Comparison of ENCODE assay signal across 7 cellular contexts in genomic region chr10:103712898-103713498, GRCh38.
DNase-seq lines count a peak whose midpoint lies in the region; ATAC-seq and TF ChIP-seq lines count a peak whose summit lies in the region.

No MANE protein-coding gene starts in this region.

- H3K27me3 Mint-ChIP-seq in activated CD8-positive, alpha-beta T cell treated with anti-CD3 and anti-CD28 coated beads for 36 hours, result no peaks in the 10 kb centered on the region
- peaks cover 7% of the 10 kb centered on the region for H3K27me3 Mint-ChIP-seq in memory B cell

- no peak overlapping the region for H3K4me3 Mint-ChIP-seq in activated CD8-positive, alpha-beta T cell treated with anti-CD3 and anti-CD28 coated beads for 36 hours
- H3K4me3 Mint-ChIP-seq in memory B cell, result no peak overlapping the region

- no peaks in the 10 kb centered on the region for H3K9me3 Mint-ChIP-seq in activated CD8-positive, alpha-beta T cell treated with anti-CD3 and anti-CD28 coated beads for 36 hours
- no peaks in the 10 kb centered on the region for H3K9me3 Mint-ChIP-seq in memory B cell

- no peaks in the 10 kb centered on the region for H3K36me3 Mint-ChIP-seq in activated CD8-positive, alpha-beta T cell treated with anti-CD3 and anti-CD28 coated beads for 36 hours (ENCODE audit: low read depth)
- H3K36me3 Mint-ChIP-seq in memory B cell, result no peaks in the 10 kb centered on the region

- POLR2A ChIA-PET in activated CD8-positive, alpha-beta T cell treated with anti-CD3 and anti-CD28 coated beads for 36 hours (lab: Charles Lee), result interaction anchor here (0.8 to 1.0 kb wide), 2 partner anchors 88 to 161 kb away, joined by 3 read pairs; no protein-coding TSS in a partner anchor

- DNase-seq in NCI-H82 (lab: John Stamatoyannopoulos, UW) (peak; percentile 84), memory B cell (ENCODE audit: low spot score in 2 of 2) (peak; percentile 81 to 83)
- DNase-seq in activated CD8-positive, alpha-beta T cell treated with anti-CD3 and anti-CD28 coated beads for 36 hours, result peak; percentile 92
- peak; percentile 69 for DNase-seq in effector CD8-positive, alpha-beta T cell (lab: John Stamatoyannopoulos, UW)
- peak; percentile 61 to 66 for DNase-seq in stimulated activated CD8-positive, alpha-beta memory T cell treated with anti-CD3 and anti-CD28 coated beads, Interleukin-2, amount 100 ng/mL, for 1 hour (ENCODE audit: low read depth in 2 of 2)

- H3K4me1 Mint-ChIP-seq in activated CD8-positive, alpha-beta T cell treated with anti-CD3 and anti-CD28 coated beads for 36 hours (ENCODE audit: low read depth), result no peaks in the 10 kb centered on the region
- peaks cover 4% of the 10 kb centered on the region for H3K4me1 Mint-ChIP-seq in memory B cell

- intact Hi-C loops in activated CD8-positive, alpha-beta T cell treated with anti-CD3 and anti-CD28 coated beads for 36 hours (cut with micrococcal nuclease), result loop anchor here (1.0 kb wide), 1 partner anchor 146 kb away; no protein-coding TSS in a partner anchor

- CTCF ChIA-PET in activated CD8-positive, alpha-beta T cell treated with anti-CD3 and anti-CD28 coated beads for 36 hours (lab: Charles Lee), result interaction anchor here (0.5 to 7.4 kb wide), 43 partner anchors 9 to 390 kb away, joined by 3 to 109 read pairs (median 4); partner anchors contain the start of gene SH3PXD2A

- TF ChIP-seq CTCF in GM12872 (IDR thresholded peaks at IDR 0.05; ENCODE audit: insufficient read depth, low read depth, low read length), result peak; percentile 91
- peak; percentile 90 for TF ChIP-seq CTCF in activated CD8-positive, alpha-beta T cell treated with anti-CD3 and anti-CD28 coated beads for 36 hours (IDR thresholded peaks at IDR 0.05)

- H3K27ac Mint-ChIP-seq in activated CD8-positive, alpha-beta T cell treated with anti-CD3 and anti-CD28 coated beads for 36 hours, result no peak overlapping the region
- H3K27ac Mint-ChIP-seq in memory B cell, result no peak overlapping the region

- ATAC-seq in HG02938 (IDR thresholded peaks at IDR 0.05; ENCODE audit: unreplicated experiment) (peak; percentile 72), memory B cell (ENCODE audit: low read depth) (peak; percentile 91)
- ATAC-seq in activated CD8-positive, alpha-beta T cell treated with anti-CD3 and anti-CD28 coated beads for 36 hours, result peak; percentile 97

Comparison
In these comparisons a context has a peak if more than half of its experiments do, and no peak if none do; other contexts are left out.
1. Peak in every context shown above with its lines: DNase-seq and ATAC-seq.